Comparison of ENCODE assay signal across 11 cellular contexts in the genomic region with DNA sequence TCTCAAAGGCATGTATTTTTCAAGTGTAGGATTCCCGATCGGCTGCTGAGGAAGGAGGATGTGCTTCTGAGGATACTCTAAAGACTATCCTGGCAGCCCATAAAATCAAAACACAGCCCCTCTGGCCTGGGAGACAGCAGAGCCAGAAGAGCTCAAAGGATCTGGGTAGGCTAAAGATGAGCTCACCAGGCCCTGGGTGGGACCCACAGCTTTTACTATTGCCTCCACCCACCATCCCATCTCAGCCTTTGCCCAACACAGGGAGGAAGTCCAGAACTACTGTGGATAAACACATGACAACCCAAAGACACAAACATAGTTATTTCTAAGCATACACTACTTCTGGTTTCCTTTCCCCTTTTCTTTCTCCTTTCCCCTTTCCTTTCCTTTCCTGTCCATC.
DNase-seq lines count a peak whose midpoint lies in the region; ATAC-seq, FAIRE-seq and TF ChIP-seq lines count a peak whose summit lies in the region.
"Had no signal": no experiment of that assay in that cellular context is flagged by ENCODE, and none has a peak within 500 bp of the region (broad histone marks: within the 10 kb centered on the region; RNA-seq: fewer than 3 reads in every experiment).

No MANE protein-coding gene starts in this region.

- DNase-seq in Ammon's horn (ENCODE audit: low spot score) (peak; percentile 58), GM12878 (ENCODE audit: low read depth, low spot score) (no peak), right cardiac atrium (peak; percentile 63 to 80 (median 79)), Calu3 (no peak), dorsolateral prefrontal cortex (no peak), RCC 7860 (ENCODE audit: low spot score) (no peak)

- H3K4me1 ChIP-seq in GM12878 (ENCODE audit: control insufficient read depth, insufficient read depth, low read length) = peaks cover 9% of the 10 kb centered on the region; the same call in 1 of the 2 replicates
- peaks cover 22% of the 10 kb centered on the region for H3K4me1 ChIP-seq in right cardiac atrium (ENCODE audit: control insufficient read depth, insufficient read depth, low read length)
- peaks cover 17% of the 10 kb centered on the region for H3K4me1 ChIP-seq in rectal smooth muscle tissue (ENCODE audit: control insufficient read depth, insufficient read depth, low read length)

- H3K4me3 ChIP-seq in GM12878 (no peak overlapping the region), right cardiac atrium (ENCODE audit: low read length) (no peak overlapping the region), rectal smooth muscle tissue (ENCODE audit: low read length) (no peak overlapping the region), dorsolateral prefrontal cortex (no peak overlapping the region)

- H3K79me2 ChIP-seq in GM12878 (ENCODE audit: control insufficient read depth, insufficient read depth, low read length) = no peaks in the 10 kb centered on the region

- no peaks in the 10 kb centered on the region for H3K27me3 ChIP-seq in GM12878 (replicated peaks in 1 of 2; ENCODE audit: control insufficient read depth in 2 of 2, insufficient read depth in 2 of 2, low read length in 1 of 2)
- H3K27me3 ChIP-seq in right cardiac atrium (ENCODE audit: control insufficient read depth, insufficient read depth) = no peaks in the 10 kb centered on the region
- no peaks in the 10 kb centered on the region for H3K27me3 ChIP-seq in rectal smooth muscle tissue (ENCODE audit: control insufficient read depth, insufficient read depth, low read length)
- no peaks in the 10 kb centered on the region for H3K27me3 ChIP-seq in dorsolateral prefrontal cortex

- no peak overlapping the region for H3K4me2 ChIP-seq in GM12878 (ENCODE audit: control insufficient read depth, insufficient read depth)

- TF ChIP-seq EP300 in GM12878 (IDR thresholded peaks at IDR 0.05; ENCODE audit: borderline replicate concordance in 1 of 2, control insufficient read depth in 1 of 2, low read depth in 2 of 2, low read length in 2 of 2) = no peak

- FAIRE-seq in GM12878 (lab: Jason Lieb, UNC) (no peak), RCC 7860 (lab: Jason Lieb, UNC) (no peak)
- FAIRE-seq: bronchial epithelial cell had no signal

- CTCF ChIA-PET in GM12878 (lab: Yijun Ruan, JAX) (interaction anchor here (0.6 to 0.9 kb wide), 2 partner anchors 12 to 96 kb away, joined by 3 to 4 read pairs; no protein-coding TSS in a partner anchor), Calu3 (lab: Charles Lee) (interaction anchor here (1.1 kb wide), 1 partner anchor 16 kb away, joined by 3 read pairs; no protein-coding TSS in a partner anchor)

- RAD21 ChIA-PET in GM12878 (lab: Charles Lee; ENCODE audit: unreplicated experiment) = no interaction called here

- H3K4me3 Mint-ChIP-seq in Calu3 (ENCODE audit: low read depth, unreplicated experiment) = no peak overlapping the region
- H3K4me3 Mint-ChIP-seq: IgD-negative memory B cell had no signal

- TF ChIP-seq CTCF in GM12878 (IDR thresholded peaks at IDR 0.05 in 2 of 3, conservative IDR thresholded peaks at IDR 0.05 in 1 of 3; ENCODE audit: control insufficient read depth in 2 of 3, extremely low read depth in 1 of 3, insufficient read depth in 1 of 3, low read depth in 3 of 3, low read length in 3 of 3) (no peak), Calu3 (IDR thresholded peaks at IDR 0.05; ENCODE audit: unreplicated experiment) (no peak), dorsolateral prefrontal cortex (IDR thresholded peaks at IDR 0.05 in 54 of 56, conservative IDR thresholded peaks at IDR 0.05 in 2 of 56; ENCODE audit: low read depth in 1 of 56, partially characterized antibody in 56 of 56) (no peak)

- no peak overlapping the region for H2AFZ ChIP-seq in GM12878 (ENCODE audit: control insufficient read depth, low read depth, low read length)

- H3K27ac ChIP-seq in GM12878 (ENCODE audit: control insufficient read depth, insufficient read depth) = no peak overlapping the region
- peak overlapping the region; percentile 92 for H3K27ac ChIP-seq in right cardiac atrium (ENCODE audit: low read length)
- H3K27ac ChIP-seq in rectal smooth muscle tissue (ENCODE audit: low read depth, low read length) = peak overlapping the region; percentile 84
- peak overlapping the region in 20 of 59 donors; percentile 3 to 75 (median 31) for H3K27ac ChIP-seq in dorsolateral prefrontal cortex

- H3K27me3 Mint-ChIP-seq in Calu3 (ENCODE audit: unreplicated experiment) = no peaks in the 10 kb centered on the region
- H3K27me3 Mint-ChIP-seq: IgD-negative memory B cell had no signal

- peaks cover 2% of the 10 kb centered on the region for H3K9me3 Mint-ChIP-seq in Calu3 (ENCODE audit: low read depth, unreplicated experiment)

- H3K36me3 ChIP-seq in GM12878 (ENCODE audit: control insufficient read depth in 2 of 2, insufficient read depth in 2 of 2, low read length in 1 of 2) (no peaks in the 10 kb centered on the region; a peak in 1 of 4 replicates), rectal smooth muscle tissue (ENCODE audit: control insufficient read depth, insufficient read depth, low read length) (no peaks in the 10 kb centered on the region)

- no peak for TF ChIP-seq POLR2A in GM12878 (IDR thresholded peaks at IDR 0.05; ENCODE audit: low read depth, low read length)

- no peaks in the 10 kb centered on the region; the same call in 2 of the 3 replicates for H3K9me3 ChIP-seq in GM12878 (replicated peaks; ENCODE audit: control insufficient read depth, insufficient read depth, low read length)
- H3K9me3 ChIP-seq in right cardiac atrium (ENCODE audit: control insufficient read depth, low read length) = no peaks in the 10 kb centered on the region

- no peak for TF ChIP-seq RAD21 in GM12878 (IDR thresholded peaks at IDR 0.05; ENCODE audit: insufficient read depth, low read depth, low read length)

- BruUV-seq in GM12878 (replicated peaks; lab: Mats Ljungman, UMichigan) (TSS peak; percentile 47), Calu3 (replicated peaks; lab: Mats Ljungman, UMichigan) (no TSS peak)

- intact Hi-C loops in GM12878 (cut with micrococcal nuclease; ENCODE audit: unreplicated experiment) = no loop called here
- intact Hi-C loops in right cardiac atrium (cut with DNase I) = no loop called here
- intact Hi-C loops in Calu3 (cut with micrococcal nuclease; ENCODE audit: unreplicated experiment) = no loop called here
- intact Hi-C loops in dorsolateral prefrontal cortex (cut with DNase I) = loop anchor here in 1 of 2 donors (10.0 kb wide), 1 partner anchor 159 kb away; no protein-coding TSS in a partner anchor

- SMC1A ChIA-PET in GM12878 (lab: Charles Lee; ENCODE audit: uncharacterized antibody, unreplicated experiment) = interaction anchor here (0.6 to 0.8 kb wide), 2 partner anchors 9 to 24 kb away, joined by 3 read pairs; no protein-coding TSS in a partner anchor

- H4K20me1 ChIP-seq in GM12878 (ENCODE audit: control insufficient read depth, insufficient read depth) = no peaks in the 10 kb centered on the region

- in situ Hi-C loops in GM12878 (cut with MboI) = no loop called here

- no peak overlapping the region for H3K9ac ChIP-seq in GM12878 (ENCODE audit: control insufficient read depth, insufficient read depth, low read length)
- no peak overlapping the region for H3K9ac ChIP-seq in rectal smooth muscle tissue (ENCODE audit: low read length)

- H3K4me1 Mint-ChIP-seq in Calu3 (ENCODE audit: low read depth, unreplicated experiment) = peaks cover 18% of the 10 kb centered on the region

- ATAC-seq in GM12878 = no peak
- peak; percentile 79 to 85 for ATAC-seq in right cardiac atrium
- no peak for ATAC-seq in HG03571 (IDR thresholded peaks at IDR 0.05; ENCODE audit: unreplicated experiment)
- ATAC-seq: SK-N-SH treated with all-trans-retinoic acid at 6 μM for 48 hours had no signal

- H3K36me3 Mint-ChIP-seq in Calu3 (ENCODE audit: insufficient read depth, unreplicated experiment) = peaks cover 5% of the 10 kb centered on the region

- POLR2A ChIA-PET in GM12878 (lab: Charles Lee) = no interaction called here

- no peak overlapping the region for H3K27ac Mint-ChIP-seq in Calu3 (ENCODE audit: unreplicated experiment)
- H3K27ac Mint-ChIP-seq: IgD-negative memory B cell had no signal

- 95% methylated on average over 2 of the region's 2 CpGs for WGBS in GM12878 (ENCODE audit: insufficient coverage, insufficient replicate concordance, low lambda C conversion rate, missing lambda C conversion rate)
- 41% methylated on average over 2 of the region's 2 CpGs for WGBS in right cardiac atrium

TF ChIP-seq in GM12878, 131 proteins besides CTCF, POLR2A, EP300 and RAD21:
- no peak for TF ChIP-seq ZZZ3 (IDR thresholded peaks at IDR 0.05; ENCODE audit: control insufficient read depth, insufficient read length, low read depth)
- no peak for TF ChIP-seq BRCA1 (IDR thresholded peaks at IDR 0.05; ENCODE audit: low read depth, low read length)

Comparison
In these comparisons a context has a peak if more than half of its experiments do, and no peak if none do; other contexts are left out.
1. DNase-seq: peak in Ammon's horn (single experiment) and right cardiac atrium (3 of 3); none in GM12878 (single experiment), Calu3 (single experiment), dorsolateral prefrontal cortex (0 of 10) and RCC 7860 (single experiment).
2. ATAC-seq: peak in right cardiac atrium (2 of 2); none in GM12878 (single experiment) and HG03571 (single experiment).